8 cellular contexts compared by ENCODE assay signal in the genomic region with DNA sequence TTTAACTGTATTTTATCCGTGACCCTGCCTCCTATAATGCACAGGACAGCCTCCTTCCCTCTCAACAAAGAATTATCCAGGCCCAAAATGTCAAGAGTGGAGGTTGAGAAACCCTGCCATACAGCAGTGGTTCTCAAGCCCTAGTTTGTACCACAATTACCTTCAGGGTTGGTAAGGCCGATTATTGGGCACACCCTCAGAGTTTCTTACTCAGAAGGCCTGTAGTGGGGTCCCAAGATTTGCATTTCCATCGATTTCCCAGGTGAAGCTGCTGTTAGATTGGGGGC. TPM values are rescaled to one million over a fixed set of nuclear protein-coding genes. Genes with fewer than 3 reads are reported as not detected.
A peak's percentile ranks its signal among the peaks of the same experiment; 100 is the strongest.
DNase-seq lines count a peak whose midpoint lies in the region; ATAC-seq and TF ChIP-seq lines count a peak whose summit lies in the region.

No MANE protein-coding gene starts in this region.

- DNase-seq in fibroblast of pulmonary artery (ENCODE audit: low read depth) (no peak), gastrocnemius medialis (no peak), SIG-M5 treated with dmso at 0.1 percent for 504 hours (lab: John Stamatoyannopoulos, UW; ENCODE audit: unreplicated experiment) (no peak), iPS-NIHi7 (ENCODE audit: extremely low spot score) (no peak), NCI-H226 (no peak)

- peak; percentile 19 for ATAC-seq in GM19395 (IDR thresholded peaks at IDR 0.05; ENCODE audit: unreplicated experiment)
- no peak for ATAC-seq in SK-N-SH treated with all-trans-retinoic acid at 6 μM for 48 hours
- peak; percentile 2 for ATAC-seq in gastrocnemius medialis
- ATAC-seq in GM19328 (IDR thresholded peaks at IDR 0.05; ENCODE audit: unreplicated experiment): no peak

- peaks cover 0 to 3% (median 0%) of the 10 kb centered on the region in 3 donors for H3K27me3 ChIP-seq in gastrocnemius medialis

- peaks cover 6 to 9% of the 10 kb centered on the region in 2 donors for H3K4me1 ChIP-seq in gastrocnemius medialis

- H3K4me3 ChIP-seq in fibroblast of pulmonary artery (replicated peaks; ENCODE audit: low read depth, low read length) (peak overlapping the region; percentile 77), gastrocnemius medialis (peak overlapping the region; percentile 65 to 95 (median 84))

- in situ Hi-C loops in gastrocnemius medialis (cut with MboI; ENCODE audit: low sequenced_read_pairs in 4 of 4): no loop called here

- TF ChIP-seq CTCF in fibroblast of pulmonary artery (IDR thresholded peaks at IDR 0.05; ENCODE audit: low read length, missing control alignments) (no peak), gastrocnemius medialis (IDR thresholded peaks at IDR 0.05 in 4 of 5, conservative IDR thresholded peaks at IDR 0.05 in 1 of 5) (no peak)

- no peaks in the 10 kb centered on the region for H3K36me3 ChIP-seq in gastrocnemius medialis

- no peaks in the 10 kb centered on the region for H3K9me3 ChIP-seq in gastrocnemius medialis

- no peak for TF ChIP-seq POLR2A in gastrocnemius medialis (IDR thresholded peaks at IDR 0.05)

- intact Hi-C loops in gastrocnemius medialis (cut with DNase I; ENCODE audit: low total_unique reads): no loop called here

- peak overlapping the region; percentile 82 to 95 (median 87) for H3K27ac ChIP-seq in gastrocnemius medialis

TF ChIP-seq in SK-N-SH treated with all-trans-retinoic acid at 6 μM for 48 hours, 23 proteins besides CTCF, POLR2A, EP300 and RAD21:
- TF ChIP-seq ZFP3 (CRISPR knock-in tag; IDR thresholded peaks at IDR 0.05) (no peak), CSDC2 (CRISPR knock-in tag; IDR thresholded peaks at IDR 0.05) (no peak), ZNF565 (CRISPR knock-in tag; conservative IDR thresholded peaks at IDR 0.05; ENCODE audit: low read depth) (no peak), TOX (CRISPR knock-in tag; IDR thresholded peaks at IDR 0.05; ENCODE audit: borderline replicate concordance) (0 out of 2 replicates have a peak, but pooled peaks have one; percentile 41)

RNA-seq across cellular contexts. Expression of gene PGBD2, which starts 0.4 kb away (rescaled TPM):
- total RNA-seq in gastrocnemius medialis: 1 to 10 TPM in 3 of 4 donors, under 1 TPM in 1; 0.22 to 2.8 (median 2.0) TPM

RNA-seq across cellular contexts. Expression of gene ZNF692, which starts 46.7 kb away (rescaled TPM):
- total RNA-seq in gastrocnemius medialis: 10 to 100 TPM in 3 of 4 donors, 1 to 10 TPM in 1; 8.0 to 38.0 (median 13.9) TPM

Comparison
In these comparisons a context has a peak if more than half of its experiments do, and no peak if none do; other contexts are left out.
1. ATAC-seq: peak in GM19395 (single experiment) and gastrocnemius medialis (2 of 2); none in SK-N-SH treated with all-trans-retinoic acid at 6 μM for 48 hours (single experiment) and GM19328 (single experiment).